8 cellular contexts compared by ENCODE assay signal in genomic region chr5:177509361-177509951, GRCh38. TPM values are rescaled to one million over a fixed set of nuclear protein-coding genes. Genes with fewer than 3 reads are reported as not detected.
DNase-seq lines count a peak whose midpoint lies in the region; ATAC-seq and TF ChIP-seq lines count a peak whose summit lies in the region.

Gene DOK3, minus strand, starts transcription at chr5:177509826. Its CDS starts 286 bp downstream, at chr5:177509540.

- no peak for TF ChIP-seq EP300 in esophagus muscularis mucosa (IDR thresholded peaks at IDR 0.05)

- no peak for ATAC-seq in GM21515 (IDR thresholded peaks at IDR 0.05; ENCODE audit: unreplicated experiment)

- TF ChIP-seq POLR2A in esophagus muscularis mucosa (IDR thresholded peaks at IDR 0.05; ENCODE audit: low read depth) (no peak), uterus (IDR thresholded peaks at IDR 0.05) (no peak)

- H3K27me3 ChIP-seq in Loucy (ENCODE audit: insufficient read depth, low read length, poor library complexity, severe bottlenecking) (no peaks in the 10 kb centered on the region), esophagus muscularis mucosa (no peaks in the 10 kb centered on the region), uterus (no peaks in the 10 kb centered on the region), MG63 (no peaks in the 10 kb centered on the region)

- H2AFZ ChIP-seq in Loucy (ENCODE audit: low read length), result no peak within 1 kb of the TSS

- peak within 1 kb of the TSS; percentile 48 for H3K4me3 ChIP-seq in Loucy (ENCODE audit: low read length, poor library complexity, severe bottlenecking)
- peak within 1 kb of the TSS; percentile 36 to 51 (median 40) for H3K4me3 ChIP-seq in esophagus muscularis mucosa
- H3K4me3 ChIP-seq in skin epidermis, result peak within 1 kb of the TSS; percentile 17 to 37 (median 26)
- H3K4me3 ChIP-seq in uterus, result no peak within 1 kb of the TSS
- no peak within 1 kb of the TSS for H3K4me3 ChIP-seq in MG63

- peak within 1 kb of the TSS; percentile 57 for H3K4me2 ChIP-seq in Loucy (ENCODE audit: low read depth, low read length, poor library complexity, severe bottlenecking)

- H3K9me3 ChIP-seq in Loucy (ENCODE audit: insufficient read depth, low read depth, low read length), result no peaks in the 10 kb centered on the region
- no peaks in the 10 kb centered on the region for H3K9me3 ChIP-seq in esophagus muscularis mucosa
- H3K9me3 ChIP-seq in uterus, result no peaks in the 10 kb centered on the region
- H3K9me3 ChIP-seq in MG63, result no peaks in the 10 kb centered on the region

- H3K9ac ChIP-seq in Loucy (ENCODE audit: low read depth, low read length, poor library complexity, severe bottlenecking), result peak within 1 kb of the TSS; percentile 63

- no peaks in the 10 kb centered on the region for H4K20me1 ChIP-seq in Loucy (ENCODE audit: insufficient read depth, low read length, poor library complexity, severe bottlenecking)

- H3K27ac ChIP-seq in esophagus muscularis mucosa (replicated peaks in 1 of 4) (peak within 1 kb of the TSS; percentile 6 to 51 (median 46)), skin epidermis (peak within 1 kb of the TSS in 20 of 21 experiments; percentile 7 to 88 (median 70)), uterus (no peak within 1 kb of the TSS)

- H3K36me3 ChIP-seq in Loucy (ENCODE audit: insufficient read depth, low read length), result no peaks in the 10 kb centered on the region; the same call in 1 of the 2 replicates
- H3K36me3 ChIP-seq in esophagus muscularis mucosa, result peaks cover 34 to 49% (median 44%) of the 10 kb centered on the region in 4 donors
- no peaks in the 10 kb centered on the region for H3K36me3 ChIP-seq in uterus
- H3K36me3 ChIP-seq in MG63, result peaks cover 55% of the 10 kb centered on the region

- DNase-seq in GM19238 (ENCODE audit: insufficient read length, low spot score) (peak; percentile 49), esophagus muscularis mucosa (ENCODE audit: extremely low spot score) (no peak), uterus (no peak), MG63 (no peak), DMS79 (lab: John Stamatoyannopoulos, UW) (no peak)

- intact Hi-C loops in esophagus muscularis mucosa (cut with DNase I), result no loop called here
- intact Hi-C loops in uterus (cut with DNase I; ENCODE audit: low total_unique reads), result no loop called here

- TF ChIP-seq CTCF in Loucy (conservative IDR thresholded peaks at IDR 0.05; ENCODE audit: low read length) (no peak), esophagus muscularis mucosa (IDR thresholded peaks at IDR 0.05) (no peak), uterus (IDR thresholded peaks at IDR 0.05) (no peak)

- H3K4me1 ChIP-seq in Loucy (ENCODE audit: insufficient read depth, low read length, poor library complexity, severe bottlenecking) (peaks cover 10% of the 10 kb centered on the region), esophagus muscularis mucosa (peaks cover 2 to 18% (median 8%) of the 10 kb centered on the region in 4 donors), uterus (no peaks in the 10 kb centered on the region)

- no peaks in the 10 kb centered on the region for H3F3A ChIP-seq in Loucy (ENCODE audit: low read depth)

- H3K9me2 ChIP-seq in Loucy (replicated peaks; ENCODE audit: low read depth, low read length), result no peaks in the 10 kb centered on the region

- peaks cover 19% of the 10 kb centered on the region; the same call in 1 of the 2 replicates for H3K79me2 ChIP-seq in Loucy (ENCODE audit: insufficient read depth, low read length)

- WGBS in esophagus muscularis mucosa, result 33% methylated on average over 9 of the region's 20 CpGs

RNA-seq across cellular contexts. Expression of gene DOK3, which starts in this region (rescaled TPM):
- total RNA-seq in esophagus muscularis mucosa (10 to 100 TPM in 1 of 4 donors, 1 to 10 TPM in 3; 6.7 to 15.2 (median 7.5) TPM), uterus (10 to 100 TPM in 1 of 4 donors, 1 to 10 TPM in 3; 3.6 to 20.0 (median 7.1) TPM)
- total RNA-seq in MG63 (2014; rRNA removed; shearing (Covaris generic); ENCODE audit: low replicate concordance), result 0.92 TPM in 1 of 2 replicates, not detected in the other

Comparison
In these comparisons a context has a peak if more than half of its experiments do, and no peak if none do; other contexts are left out.
1. H3K4me3 ChIP-seq: peak in Loucy (single experiment), esophagus muscularis mucosa (4 of 4) and skin epidermis (7 of 7); none in uterus (0 of 2) and MG63 (single experiment).
2. H3K27ac ChIP-seq: peak in esophagus muscularis mucosa (4 of 4) and skin epidermis (20 of 21); none in uterus (0 of 2).